ENCODE assay signal across 1 cellular context in genomic region chr3:29144807-29145206, GRCh38.
TF ChIP-seq lines count a peak whose summit lies in the region.

No MANE protein-coding gene starts in this region.

TF ChIP-seq in WTC11, 78 proteins besides CTCF, POLR2A, EP300 and RAD21 (continued from another document):
- no peak for TF ChIP-seq STAT6 (CRISPR knock-in tag; conservative IDR thresholded peaks at IDR 0.05; ENCODE audit: low read depth)
- no peak for TF ChIP-seq CDX4 (CRISPR knock-in tag; IDR thresholded peaks at IDR 0.05; ENCODE audit: borderline replicate concordance)
- no peak for TF ChIP-seq ATF6 (CRISPR knock-in tag; IDR thresholded peaks at IDR 0.05)
- no peak for TF ChIP-seq SMAD3 (CRISPR knock-in tag; IDR thresholded peaks at IDR 0.05; ENCODE audit: borderline replicate concordance)
- no peak for TF ChIP-seq ETV6 (CRISPR knock-in tag; IDR thresholded peaks at IDR 0.05)
- TF ChIP-seq, protein P1, sequence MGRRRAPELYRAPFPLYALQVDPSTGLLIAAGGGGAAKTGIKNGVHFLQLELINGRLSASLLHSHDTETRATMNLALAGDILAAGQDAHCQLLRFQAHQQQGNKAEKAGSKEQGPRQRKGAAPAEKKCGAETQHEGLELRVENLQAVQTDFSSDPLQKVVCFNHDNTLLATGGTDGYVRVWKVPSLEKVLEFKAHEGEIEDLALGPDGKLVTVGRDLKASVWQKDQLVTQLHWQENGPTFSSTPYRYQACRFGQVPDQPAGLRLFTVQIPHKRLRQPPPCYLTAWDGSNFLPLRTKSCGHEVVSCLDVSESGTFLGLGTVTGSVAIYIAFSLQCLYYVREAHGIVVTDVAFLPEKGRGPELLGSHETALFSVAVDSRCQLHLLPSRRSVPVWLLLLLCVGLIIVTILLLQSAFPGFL (CRISPR knock-in tag; IDR thresholded peaks at IDR 0.05; ENCODE audit: borderline replicate concordance), result no peak
- TF ChIP-seq IRF2 (CRISPR knock-in tag; IDR thresholded peaks at IDR 0.05; ENCODE audit: borderline replicate concordance, low read depth), result no peak
- no peak for TF ChIP-seq HMGA2 (CRISPR knock-in tag; IDR thresholded peaks at IDR 0.05)
